Comparison of ENCODE assay signal across 2 cellular contexts in the genomic region with DNA sequence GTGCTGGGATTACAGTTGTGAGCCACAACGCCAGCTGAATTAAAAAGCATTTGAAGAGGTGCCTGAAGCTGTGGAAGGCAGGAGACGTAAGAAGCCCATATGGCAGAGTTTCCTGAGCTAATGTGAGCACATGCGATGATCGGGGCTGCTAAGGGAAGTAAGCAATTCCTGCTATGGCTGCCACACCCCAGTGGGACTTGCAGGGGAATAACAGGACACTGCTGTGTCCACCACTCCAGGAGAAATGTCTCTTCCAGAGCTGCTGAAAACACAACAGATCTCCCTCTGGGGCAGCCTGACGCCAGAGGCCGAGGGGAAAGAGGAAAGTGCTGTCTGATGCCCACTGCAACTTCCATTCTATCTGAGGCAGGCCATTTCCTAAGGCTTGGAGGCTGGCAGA.
TF ChIP-seq lines count a peak whose summit lies in the region.

No MANE protein-coding gene starts in this region.

TF ChIP-seq in HCT116, 20 proteins besides CTCF, POLR2A, EP300 and RAD21:
- TF ChIP-seq TCF7L2 (IDR thresholded peaks at IDR 0.05; ENCODE audit: borderline replicate concordance, extremely low read depth, insufficient read depth, insufficient read length) (no peak), ZFX (IDR thresholded peaks at IDR 0.05) (no peak), CEBPB (IDR thresholded peaks at IDR 0.05; ENCODE audit: low read depth) (no peak)
- TF ChIP-seq, protein P1, sequence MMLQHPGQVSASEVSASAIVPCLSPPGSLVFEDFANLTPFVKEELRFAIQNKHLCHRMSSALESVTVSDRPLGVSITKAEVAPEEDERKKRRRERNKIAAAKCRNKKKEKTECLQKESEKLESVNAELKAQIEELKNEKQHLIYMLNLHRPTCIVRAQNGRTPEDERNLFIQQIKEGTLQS (IDR thresholded peaks at IDR 0.05), result no peak

TF ChIP-seq in SK-N-SH, 30 proteins besides CTCF, POLR2A, EP300 and RAD21:
- TF ChIP-seq TEAD4 (IDR thresholded peaks at IDR 0.05; ENCODE audit: borderline replicate concordance, insufficient read depth) (no peak), TCF12 (IDR thresholded peaks at IDR 0.05) (no peak), SMC3 (IDR thresholded peaks at IDR 0.05; ENCODE audit: low read depth, low read length) (no peak), RXRA (IDR thresholded peaks at IDR 0.05; ENCODE audit: borderline replicate concordance, low read depth) (no peak), MEF2A (IDR thresholded peaks at IDR 0.05; ENCODE audit: borderline replicate concordance, low read depth) (no peak), NFIC (IDR thresholded peaks at IDR 0.05; ENCODE audit: borderline replicate concordance) (no peak), MXI1 (IDR thresholded peaks at IDR 0.05; ENCODE audit: low read depth, low read length) (no peak), TAF1 (IDR thresholded peaks at IDR 0.05; ENCODE audit: borderline replicate concordance, low read depth, low read length) (no peak), NRF1 (IDR thresholded peaks at IDR 0.05; ENCODE audit: low read depth, low read length) (no peak), FOSL2 (IDR thresholded peaks at IDR 0.05; ENCODE audit: borderline replicate concordance, low read depth) (no peak), JUND (IDR thresholded peaks at IDR 0.05) (no peak), GABPA (IDR thresholded peaks at IDR 0.05; ENCODE audit: low read depth) (no peak), FOXM1 (IDR thresholded peaks at IDR 0.05; ENCODE audit: low read depth) (no peak), SIN3A (IDR thresholded peaks at IDR 0.05; ENCODE audit: borderline replicate concordance, low read depth, low read length) (no peak), FOXJ3 (CRISPR knock-in tag; IDR thresholded peaks at IDR 0.05) (no peak), RFX5 (IDR thresholded peaks at IDR 0.05; ENCODE audit: low read length) (no peak)
- TF ChIP-seq, protein P2, sequence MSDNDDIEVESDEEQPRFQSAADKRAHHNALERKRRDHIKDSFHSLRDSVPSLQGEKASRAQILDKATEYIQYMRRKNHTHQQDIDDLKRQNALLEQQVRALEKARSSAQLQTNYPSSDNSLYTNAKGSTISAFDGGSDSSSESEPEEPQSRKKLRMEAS (IDR thresholded peaks at IDR 0.05; ENCODE audit: low read depth), result no peak
- TF ChIP-seq, protein P3, sequence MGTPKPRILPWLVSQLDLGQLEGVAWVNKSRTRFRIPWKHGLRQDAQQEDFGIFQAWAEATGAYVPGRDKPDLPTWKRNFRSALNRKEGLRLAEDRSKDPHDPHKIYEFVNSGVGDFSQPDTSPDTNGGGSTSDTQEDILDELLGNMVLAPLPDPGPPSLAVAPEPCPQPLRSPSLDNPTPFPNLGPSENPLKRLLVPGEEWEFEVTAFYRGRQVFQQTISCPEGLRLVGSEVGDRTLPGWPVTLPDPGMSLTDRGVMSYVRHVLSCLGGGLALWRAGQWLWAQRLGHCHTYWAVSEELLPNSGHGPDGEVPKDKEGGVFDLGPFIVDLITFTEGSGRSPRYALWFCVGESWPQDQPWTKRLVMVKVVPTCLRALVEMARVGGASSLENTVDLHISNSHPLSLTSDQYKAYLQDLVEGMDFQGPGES (IDR thresholded peaks at IDR 0.05; ENCODE audit: low read depth, low read length), result no peak
- TF ChIP-seq, protein P4, sequence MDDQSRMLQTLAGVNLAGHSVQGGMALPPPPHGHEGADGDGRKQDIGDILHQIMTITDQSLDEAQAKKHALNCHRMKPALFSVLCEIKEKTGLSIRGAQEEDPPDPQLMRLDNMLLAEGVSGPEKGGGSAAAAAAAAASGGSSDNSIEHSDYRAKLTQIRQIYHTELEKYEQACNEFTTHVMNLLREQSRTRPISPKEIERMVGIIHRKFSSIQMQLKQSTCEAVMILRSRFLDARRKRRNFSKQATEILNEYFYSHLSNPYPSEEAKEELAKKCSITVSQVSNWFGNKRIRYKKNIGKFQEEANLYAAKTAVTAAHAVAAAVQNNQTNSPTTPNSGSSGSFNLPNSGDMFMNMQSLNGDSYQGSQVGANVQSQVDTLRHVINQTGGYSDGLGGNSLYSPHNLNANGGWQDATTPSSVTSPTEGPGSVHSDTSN (IDR thresholded peaks at IDR 0.05), result no peak
